In genomic region chr19:8866344-8866743, GRCh38 we compare ENCODE assay signal across 9 cellular contexts. TPM values are rescaled to one million over a fixed set of nuclear protein-coding genes. Genes with fewer than 3 reads are reported as not detected.
"Had no signal": no experiment of that assay in that cellular context is flagged by ENCODE, and none has a peak within 500 bp of the region (broad histone marks: within the 10 kb centered on the region; RNA-seq: fewer than 3 reads in every experiment).

No MANE protein-coding gene starts in this region.

- DNase-seq: GDM1, GF-D8 had no signal

- H3K4me3 ChIP-seq: GM12878 had no signal

- ATAC-seq: GM12878 had no signal

- FAIRE-seq: G401.6, GM12878, GM12891, GM12892, GM18507, GM19239 had no signal

RNA-seq across cellular contexts. Expression of gene MBD3L1, which starts 34.2 kb away (rescaled TPM):
- total RNA-seq: G401, GM12878 had no signal
- polyA plus RNA-seq: GM12878 had no signal
